2 cellular contexts compared by ENCODE assay signal in the genomic region with DNA sequence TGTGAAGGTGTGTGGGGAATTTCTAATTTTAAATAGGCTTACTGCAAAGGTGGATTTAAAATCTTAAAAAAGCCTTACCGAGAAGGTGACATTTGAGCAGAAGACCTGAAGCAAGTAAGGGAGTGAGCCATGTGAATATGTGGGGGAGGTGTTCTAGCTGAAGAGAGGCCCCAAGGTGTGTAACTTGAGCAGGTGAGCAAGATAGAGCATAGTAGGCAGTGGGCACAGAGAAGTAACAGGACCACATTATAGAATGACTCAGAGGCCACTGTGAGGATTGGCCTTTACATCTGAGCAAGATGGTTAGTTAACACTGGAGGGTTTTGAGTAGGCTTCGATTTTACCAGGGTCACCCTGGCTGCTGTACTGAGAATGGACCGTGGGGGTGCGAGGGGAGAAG.
TF ChIP-seq lines count a peak whose summit lies in the region.

No MANE protein-coding gene starts in this region.

TF ChIP-seq in HCT116, 20 proteins besides CTCF, POLR2A, EP300 and RAD21:
- TF ChIP-seq EGR1 (IDR thresholded peaks at IDR 0.05; ENCODE audit: low read depth) = no peak
- TF ChIP-seq, protein P1, sequence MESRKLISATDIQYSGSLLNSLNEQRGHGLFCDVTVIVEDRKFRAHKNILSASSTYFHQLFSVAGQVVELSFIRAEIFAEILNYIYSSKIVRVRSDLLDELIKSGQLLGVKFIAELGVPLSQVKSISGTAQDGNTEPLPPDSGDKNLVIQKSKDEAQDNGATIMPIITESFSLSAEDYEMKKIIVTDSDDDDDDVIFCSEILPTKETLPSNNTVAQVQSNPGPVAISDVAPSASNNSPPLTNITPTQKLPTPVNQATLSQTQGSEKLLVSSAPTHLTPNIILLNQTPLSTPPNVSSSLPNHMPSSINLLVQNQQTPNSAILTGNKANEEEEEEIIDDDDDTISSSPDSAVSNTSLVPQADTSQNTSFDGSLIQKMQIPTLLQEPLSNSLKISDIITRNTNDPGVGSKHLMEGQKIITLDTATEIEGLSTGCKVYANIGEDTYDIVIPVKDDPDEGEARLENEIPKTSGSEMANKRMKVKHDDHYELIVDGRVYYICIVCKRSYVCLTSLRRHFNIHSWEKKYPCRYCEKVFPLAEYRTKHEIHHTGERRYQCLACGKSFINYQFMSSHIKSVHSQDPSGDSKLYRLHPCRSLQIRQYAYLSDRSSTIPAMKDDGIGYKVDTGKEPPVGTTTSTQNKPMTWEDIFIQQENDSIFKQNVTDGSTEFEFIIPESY (IDR thresholded peaks at IDR 0.05; ENCODE audit: extremely low read depth, insufficient replicate concordance, low read length) = no peak
- no peak for TF ChIP-seq SP1 (IDR thresholded peaks at IDR 0.05; ENCODE audit: low read depth)
- no peak for TF ChIP-seq YY1 (IDR thresholded peaks at IDR 0.05; ENCODE audit: extremely low read depth, insufficient replicate concordance, low read depth, low read length)
- TF ChIP-seq SRF (IDR thresholded peaks at IDR 0.05; ENCODE audit: low read depth) = no peak

TF ChIP-seq in K562, 482 proteins besides CTCF, POLR2A, EP300 and RAD21:
- no peak for TF ChIP-seq ZNF764 (CRISPR knock-in tag; IDR thresholded peaks at IDR 0.05; ENCODE audit: low read depth)
- no peak for TF ChIP-seq ETS2 (tag; IDR thresholded peaks at IDR 0.05; ENCODE audit: borderline replicate concordance, poor library complexity, severe bottlenecking)
- no peak for TF ChIP-seq ZNF551 (CRISPR knock-in tag; IDR thresholded peaks at IDR 0.05)
- TF ChIP-seq MTA1 (IDR thresholded peaks at IDR 0.05; ENCODE audit: borderline replicate concordance) = no peak
- TF ChIP-seq, protein P2, sequence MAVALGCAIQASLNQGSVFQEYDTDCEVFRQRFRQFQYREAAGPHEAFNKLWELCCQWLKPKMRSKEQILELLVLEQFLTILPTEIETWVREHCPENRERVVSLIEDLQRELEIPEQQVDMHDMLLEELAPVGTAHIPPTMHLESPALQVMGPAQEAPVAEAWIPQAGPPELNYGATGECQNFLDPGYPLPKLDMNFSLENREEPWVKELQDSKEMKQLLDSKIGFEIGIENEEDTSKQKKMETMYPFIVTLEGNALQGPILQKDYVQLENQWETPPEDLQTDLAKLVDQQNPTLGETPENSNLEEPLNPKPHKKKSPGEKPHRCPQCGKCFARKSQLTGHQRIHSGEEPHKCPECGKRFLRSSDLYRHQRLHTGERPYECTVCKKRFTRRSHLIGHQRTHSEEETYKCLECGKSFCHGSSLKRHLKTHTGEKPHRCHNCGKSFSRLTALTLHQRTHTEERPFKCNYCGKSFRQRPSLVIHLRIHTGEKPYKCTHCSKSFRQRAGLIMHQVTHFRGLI (CRISPR knock-in tag; IDR thresholded peaks at IDR 0.05) = no peak
- TF ChIP-seq HDAC3 (IDR thresholded peaks at IDR 0.05; ENCODE audit: borderline replicate concordance, partially characterized antibody) = no peak
- no peak for TF ChIP-seq ZC3H11A (IDR thresholded peaks at IDR 0.05; ENCODE audit: low read depth, low read length)
- TF ChIP-seq HNRNPLL (IDR thresholded peaks at IDR 0.05; ENCODE audit: low read depth, low read length, poor library complexity, severe bottlenecking) = no peak
- TF ChIP-seq, protein P3, sequence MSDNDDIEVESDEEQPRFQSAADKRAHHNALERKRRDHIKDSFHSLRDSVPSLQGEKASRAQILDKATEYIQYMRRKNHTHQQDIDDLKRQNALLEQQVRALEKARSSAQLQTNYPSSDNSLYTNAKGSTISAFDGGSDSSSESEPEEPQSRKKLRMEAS (CRISPR knock-in tag; IDR thresholded peaks at IDR 0.05) = no peak
- TF ChIP-seq NFATC3 (IDR thresholded peaks at IDR 0.05) = no peak
- no peak for TF ChIP-seq CEBPB (tag; IDR thresholded peaks at IDR 0.05)
- TF ChIP-seq, protein P4, sequence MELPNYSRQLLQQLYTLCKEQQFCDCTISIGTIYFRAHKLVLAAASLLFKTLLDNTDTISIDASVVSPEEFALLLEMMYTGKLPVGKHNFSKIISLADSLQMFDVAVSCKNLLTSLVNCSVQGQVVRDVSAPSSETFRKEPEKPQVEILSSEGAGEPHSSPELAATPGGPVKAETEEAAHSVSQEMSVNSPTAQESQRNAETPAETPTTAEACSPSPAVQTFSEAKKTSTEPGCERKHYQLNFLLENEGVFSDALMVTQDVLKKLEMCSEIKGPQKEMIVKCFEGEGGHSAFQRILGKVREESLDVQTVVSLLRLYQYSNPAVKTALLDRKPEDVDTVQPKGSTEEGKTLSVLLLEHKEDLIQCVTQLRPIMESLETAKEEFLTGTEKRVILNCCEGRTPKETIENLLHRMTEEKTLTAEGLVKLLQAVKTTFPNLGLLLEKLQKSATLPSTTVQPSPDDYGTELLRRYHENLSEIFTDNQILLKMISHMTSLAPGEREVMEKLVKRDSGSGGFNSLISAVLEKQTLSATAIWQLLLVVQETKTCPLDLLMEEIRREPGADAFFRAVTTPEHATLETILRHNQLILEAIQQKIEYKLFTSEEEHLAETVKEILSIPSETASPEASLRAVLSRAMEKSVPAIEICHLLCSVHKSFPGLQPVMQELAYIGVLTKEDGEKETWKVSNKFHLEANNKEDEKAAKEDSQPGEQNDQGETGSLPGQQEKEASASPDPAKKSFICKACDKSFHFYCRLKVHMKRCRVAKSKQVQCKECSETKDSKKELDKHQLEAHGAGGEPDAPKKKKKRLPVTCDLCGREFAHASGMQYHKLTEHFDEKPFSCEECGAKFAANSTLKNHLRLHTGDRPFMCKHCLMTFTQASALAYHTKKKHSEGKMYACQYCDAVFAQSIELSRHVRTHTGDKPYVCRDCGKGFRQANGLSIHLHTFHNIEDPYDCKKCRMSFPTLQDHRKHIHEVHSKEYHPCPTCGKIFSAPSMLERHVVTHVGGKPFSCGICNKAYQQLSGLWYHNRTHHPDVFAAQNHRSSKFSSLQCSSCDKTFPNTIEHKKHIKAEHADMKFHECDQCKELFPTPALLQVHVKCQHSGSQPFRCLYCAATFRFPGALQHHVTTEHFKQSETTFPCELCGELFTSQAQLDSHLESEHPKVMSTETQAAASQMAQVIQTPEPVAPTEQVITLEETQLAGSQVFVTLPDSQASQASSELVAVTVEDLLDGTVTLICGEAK (IDR thresholded peaks at IDR 0.05) = no peak
- TF ChIP-seq, protein P4 (CRISPR knock-in tag; IDR thresholded peaks at IDR 0.05) = no peak
- TF ChIP-seq ZNF184 (CRISPR knock-in tag; IDR thresholded peaks at IDR 0.05) = no peak
- TF ChIP-seq, protein P1 (CRISPR knock-in tag; IDR thresholded peaks at IDR 0.05) = no peak
- TF ChIP-seq PCBP1 (IDR thresholded peaks at IDR 0.05; ENCODE audit: low read depth, low read length, poor library complexity, severe bottlenecking) = no peak
- TF ChIP-seq SMARCA5 (IDR thresholded peaks at IDR 0.05) = no peak
- TF ChIP-seq ZNF445 (CRISPR knock-in tag; IDR thresholded peaks at IDR 0.05; ENCODE audit: low read depth) = no peak
TF ChIP-seq in K562: peak in this region for 0.
